Comparison of ENCODE assay signal across 19 cellular contexts in genomic region chr11:58493676-58494075, GRCh38. TPM values are rescaled to one million over a fixed set of nuclear protein-coding genes. Genes with fewer than 3 reads are reported as not detected.
A peak's percentile ranks its signal among the peaks of the same experiment; 100 is the strongest.
DNase-seq lines count a peak whose midpoint lies in the region; ATAC-seq and TF ChIP-seq lines count a peak whose summit lies in the region.
"Had no signal": no experiment of that assay in that cellular context is flagged by ENCODE, and none has a peak within 500 bp of the region (broad histone marks: within the 10 kb centered on the region; RNA-seq: fewer than 3 reads in every experiment).

No MANE protein-coding gene starts in this region.

- no peaks in the 10 kb centered on the region for H4K20me1 ChIP-seq in fibroblast of lung (ENCODE audit: control insufficient read depth, extremely low read depth, insufficient read depth, low read length)

- DNase-seq in ELR (ENCODE audit: low read depth) (peak; percentile 40), RWPE1 (ENCODE audit: low spot score) (peak; percentile 5), fibroblast of lung (ENCODE audit: low read depth in 2 of 2) (peak; percentile 8 to 24), anterior cingulate cortex (lab: John Stamatoyannopoulos, UW) (no peak)
- DNase-seq: activated CD4-positive, alpha-beta T cell treated with anti-CD3 and anti-CD28 coated beads, Interleukin-2, amount 50 U/mL, for 1 hour; activated CD8-positive, alpha-beta memory T cell treated with anti-CD3 and anti-CD28 coated beads, Interleukin-2, amount 50 U/mL, for 48 hours; activated effector memory CD4-positive, alpha-beta T cell treated with anti-CD3 and anti-CD28 coated beads, Interleukin-2, amount 50 U/mL, for 16 hours; AML-193; amniotic stem cell; DND-41; H7; natural killer cell; SHP77 treated with DMSO at 0.1 percent for 48 hours had no signal

- no peak for TF ChIP-seq CTCF in RWPE1 (conservative IDR thresholded peaks at IDR 0.05; ENCODE audit: low read depth)
- TF ChIP-seq CTCF in fibroblast of lung (conservative IDR thresholded peaks at IDR 0.05 in 1 of 2, IDR thresholded peaks at IDR 0.05 in 1 of 2; ENCODE audit: low read depth in 1 of 2, low read length in 2 of 2), result no peak

- no peak overlapping the region for H3K9ac ChIP-seq in fibroblast of lung (ENCODE audit: insufficient read depth, low read length)
- H3K9ac ChIP-seq in skeletal muscle tissue (ENCODE audit: low read depth in 1 of 3, low read length in 3 of 3), result no peak overlapping the region

- no peak overlapping the region for H2AFZ ChIP-seq in fibroblast of lung (ENCODE audit: low read length)

- H3K36me3 ChIP-seq in fibroblast of lung (ENCODE audit: control insufficient read depth, insufficient read depth, low read length) (no peaks in the 10 kb centered on the region), skeletal muscle tissue (ENCODE audit: control insufficient read depth in 3 of 3, insufficient read depth in 3 of 3, low read length in 3 of 3) (no peaks in the 10 kb centered on the region)
- H3K36me3 ChIP-seq: suprapubic skin had no signal

- ATAC-seq in HG02588 (IDR thresholded peaks at IDR 0.05; ENCODE audit: unreplicated experiment) (no peak), GM21381 (IDR thresholded peaks at IDR 0.05; ENCODE audit: unreplicated experiment) (no peak)
- ATAC-seq: natural killer cell had no signal

- H3K27me3 ChIP-seq in fibroblast of lung (ENCODE audit: control insufficient read depth, insufficient read depth, low read length) (no peaks in the 10 kb centered on the region), skeletal muscle tissue (ENCODE audit: control insufficient read depth in 3 of 3, insufficient read depth in 3 of 3, low read length in 3 of 3) (no peaks in the 10 kb centered on the region)
- H3K27me3 ChIP-seq: suprapubic skin had no signal

- CTCF ChIA-PET in RWPE1 (lab: Yijun Ruan, JAX), result interaction anchor here (0.6 kb wide), 1 partner anchor 1085 kb away, joined by 4 read pairs; no protein-coding TSS in a partner anchor

- H3K4me2 ChIP-seq in fibroblast of lung (ENCODE audit: extremely low read depth, insufficient read depth, low read length), result no peak overlapping the region

- H3K4me1 ChIP-seq in fibroblast of lung (ENCODE audit: control insufficient read depth, extremely low read depth, insufficient read depth, low read length) (peaks cover 9% of the 10 kb centered on the region), skeletal muscle tissue (ENCODE audit: control insufficient read depth in 3 of 3, insufficient read depth in 3 of 3, low read length in 3 of 3) (peaks cover 8 to 22% (median 9%) of the 10 kb centered on the region in 3 donors)
- H3K4me1 ChIP-seq: suprapubic skin had no signal

- no peaks in the 10 kb centered on the region for H3K79me2 ChIP-seq in fibroblast of lung (ENCODE audit: control insufficient read depth, insufficient read depth, low read length)

- H3K4me3 ChIP-seq in fibroblast of lung (replicated peaks in 1 of 4; ENCODE audit: control extremely low read depth in 1 of 4, insufficient read depth in 1 of 4, low read depth in 3 of 4, low read length in 4 of 4) (no peak overlapping the region), skeletal muscle tissue (ENCODE audit: low read length in 3 of 3) (no peak overlapping the region)
- H3K4me3 ChIP-seq: suprapubic skin had no signal

- POLR2A ChIA-PET in RWPE1 (lab: Yijun Ruan, JAX; ENCODE audit: low non-redundant PET), result no interaction called here

- H3K9me3 ChIP-seq in fibroblast of lung (ENCODE audit: control insufficient read depth, insufficient read depth, low read depth, low read length) (no peaks in the 10 kb centered on the region), skeletal muscle tissue (ENCODE audit: control insufficient read depth in 3 of 3, low read length in 3 of 3) (no peaks in the 10 kb centered on the region)
- H3K9me3 ChIP-seq: suprapubic skin had no signal

- H3K27ac ChIP-seq in RWPE1, result no peak overlapping the region
- peak overlapping the region; percentile 35 for H3K27ac ChIP-seq in fibroblast of lung (ENCODE audit: insufficient read depth, low read length)
- H3K27ac ChIP-seq in skeletal muscle tissue (ENCODE audit: low read depth, low read length), result peak overlapping the region; percentile 45
- H3K27ac ChIP-seq: suprapubic skin had no signal

RNA-seq across cellular contexts. Expression of gene OR5B21, which starts 14.2 kb away (rescaled TPM):
- total RNA-seq in fibroblast of lung (not detected in 2 replicates), skeletal muscle tissue (not detected)
- not detected in 2 replicates for polyA plus RNA-seq in fibroblast of lung
- not detected in 2 replicates for polyA plus RNA-seq in fibroblast of lung (2012)
- not detected in 2 replicates for polyA minus RNA-seq in fibroblast of lung (ENCODE audit: low replicate concordance)
- total RNA-seq: cerebellum, H7, suprapubic skin had no signal

RNA-seq across cellular contexts. Expression of gene OR5B12, which starts 51.6 kb away (rescaled TPM):
- total RNA-seq in fibroblast of lung (not detected in 2 replicates), skeletal muscle tissue (not detected)
- polyA plus RNA-seq in fibroblast of lung, result 0.02 and 0.11 TPM in 2 replicates
- polyA plus RNA-seq in fibroblast of lung (2012), result not detected in 2 replicates
- not detected in 2 replicates for polyA minus RNA-seq in fibroblast of lung (ENCODE audit: low replicate concordance)
- total RNA-seq: cerebellum; H7; natural killer cell; suprapubic skin; T-helper 1 cell treated with Interleukin-12 subunit alpha and Interleukin-12 subunit beta and Interleukin-4 antibody, amounts not matched to agents 30 ng/mL and 1 ng/mL, for 36 hours had no signal

Comparison
In these comparisons a context has a peak if more than half of its experiments do, and no peak if none do; other contexts are left out.
1. DNase-seq: peak in ELR (single experiment), RWPE1 (single experiment) and fibroblast of lung (2 of 2); none in anterior cingulate cortex (0 of 58).